Comparison of ENCODE assay signal across 29 cellular contexts in the genomic region with DNA sequence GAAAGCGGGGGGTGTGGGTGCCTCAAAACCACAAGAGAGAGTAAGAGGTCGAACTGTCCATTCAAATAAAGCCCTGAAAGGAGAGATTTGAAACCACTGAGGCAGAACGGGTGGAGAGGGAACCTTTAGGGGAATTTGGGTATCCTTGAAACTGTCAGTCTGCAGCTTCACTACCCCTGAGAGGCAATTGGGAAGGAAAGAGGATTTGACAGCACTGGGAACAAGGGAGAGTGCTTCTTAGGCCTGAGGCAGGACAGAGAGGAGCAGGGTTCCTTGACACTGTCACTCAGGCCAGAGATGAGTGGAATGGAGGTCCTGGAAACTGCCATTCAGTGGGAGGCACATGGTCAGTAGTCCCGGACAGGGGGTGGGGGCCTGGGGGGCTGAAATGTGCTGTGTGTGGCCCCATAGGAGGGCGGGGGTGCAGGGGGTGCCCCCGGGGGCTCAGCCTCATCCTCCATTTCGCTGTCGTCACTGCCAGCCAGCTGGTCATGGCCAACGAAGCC. TPM values are rescaled to one million over a fixed set of nuclear protein-coding genes. Genes with fewer than 3 reads are reported as not detected.
DNase-seq lines count a peak whose midpoint lies in the region; ATAC-seq and TF ChIP-seq lines count a peak whose summit lies in the region.
"Had no signal": no experiment of that assay in that cellular context is flagged by ENCODE, and none has a peak within 500 bp of the region (broad histone marks: within the 10 kb centered on the region; RNA-seq: fewer than 3 reads in every experiment).

No MANE protein-coding gene starts in this region.

- TF ChIP-seq CTCF in Loucy (conservative IDR thresholded peaks at IDR 0.05; ENCODE audit: low read length) (no peak), glutamatergic neuron (IDR thresholded peaks at IDR 0.05; ENCODE audit: partially characterized antibody, unreplicated experiment) (no peak), coronary artery (IDR thresholded peaks at IDR 0.05) (no peak)

- H3K4me1 ChIP-seq in Loucy (ENCODE audit: insufficient read depth, low read length, poor library complexity, severe bottlenecking), result peaks cover 11% of the 10 kb centered on the region

- peaks cover 32% of the 10 kb centered on the region for H3K4me1 Mint-ChIP-seq in glutamatergic neuron (ENCODE audit: low read depth, unreplicated experiment)

- peaks cover 19% of the 10 kb centered on the region for H3K9me3 Mint-ChIP-seq in glutamatergic neuron (ENCODE audit: unreplicated experiment)
- H3K9me3 Mint-ChIP-seq: activated naive CD8-positive, alpha-beta T cell treated with anti-CD3 and anti-CD28 coated beads, Interleukin-2, amount 50 U/mL, for 24 hours; T-helper 1 cell treated with Interleukin-12 subunit alpha and Interleukin-12 subunit beta and Interleukin-4 antibody, amounts not matched to agents 30 μg/mL and 1 μg/mL, for 36 hours had no signal

- H3K27me3 ChIP-seq in Loucy (ENCODE audit: insufficient read depth, low read length, poor library complexity, severe bottlenecking), result no peaks in the 10 kb centered on the region

- H2AFZ ChIP-seq in Loucy (ENCODE audit: low read length), result peak overlapping the region; percentile 21; the same call in 1 of the 2 replicates
- H2AFZ ChIP-seq: PC-9 had no signal

- no peak overlapping the region for H3K27ac Mint-ChIP-seq in glutamatergic neuron (ENCODE audit: unreplicated experiment)
- H3K27ac Mint-ChIP-seq: activated naive CD8-positive, alpha-beta T cell treated with anti-CD3 and anti-CD28 coated beads, Interleukin-2, amount 50 U/mL, for 24 hours; nephron; stimulated activated naive B cell treated with anti-CD40 and anti-IgM and Interleukin-4, amounts not matched to agents 10 μg/mL and 1 μg/mL and 100 μg/mL, for 72 hours; T-helper 1 cell treated with Interleukin-12 subunit alpha and Interleukin-12 subunit beta and Interleukin-4 antibody, amounts not matched to agents 30 μg/mL and 1 μg/mL, for 36 hours had no signal

- in situ Hi-C loops in G401 (cut with HindIII; ENCODE audit: low sequenced_read_pairs), result no loop called here

- H3K79me2 ChIP-seq in Loucy (ENCODE audit: insufficient read depth, low read length), result no peaks in the 10 kb centered on the region

- no peak overlapping the region for H3K27ac ChIP-seq in coronary artery
- H3K27ac ChIP-seq: C4-2B, cardiac muscle cell, epithelial cell of prostate, ovary, PC-9 had no signal

- no peak for ATAC-seq in HG02938 (IDR thresholded peaks at IDR 0.05; ENCODE audit: unreplicated experiment)
- ATAC-seq: activated naive CD8-positive, alpha-beta T cell treated with anti-CD3 and anti-CD28 coated beads, Interleukin-2, amount 50 U/mL, for 24 hours; left cardiac atrium; Right ventricle myocardium inferior had no signal

- H4K20me1 ChIP-seq in Loucy (ENCODE audit: insufficient read depth, low read length, poor library complexity, severe bottlenecking), result no peaks in the 10 kb centered on the region

- no peak overlapping the region for H3K9ac ChIP-seq in Loucy (ENCODE audit: low read depth, low read length, poor library complexity, severe bottlenecking)
- H3K9ac ChIP-seq: SK-N-SH had no signal

- H3K4me2 ChIP-seq in Loucy (ENCODE audit: low read depth, low read length, poor library complexity, severe bottlenecking), result no peak overlapping the region
- H3K4me2 ChIP-seq: PC-9, SK-N-SH had no signal

- no peak overlapping the region for H3K4me3 ChIP-seq in Loucy (ENCODE audit: low read length, poor library complexity, severe bottlenecking)
- H3K4me3 ChIP-seq in coronary artery, result no peak overlapping the region
- H3K4me3 ChIP-seq: cardiac muscle cell, ovary, PC-9 had no signal

- DNase-seq in G401 (ENCODE audit: low spot score) (peak; percentile 10), glutamatergic neuron (no peak), coronary artery (ENCODE audit: low spot score) (no peak)
- DNase-seq: activated naive CD4-positive, alpha-beta T cell; activated naive CD8-positive, alpha-beta T cell treated with anti-CD3 and anti-CD28 coated beads, Interleukin-2, amount 50 U/mL, for 24 hours; COR-L47; effector CD4-positive, alpha-beta T cell; immature natural killer cell; left cardiac atrium; mammary epithelial cell; NCI-H1048; NCI-H2171; ovary; PC-9; stimulated activated naive B cell treated with anti-CD40 and anti-IgM and Interleukin-4, amounts not matched to agents 10 μg/mL and 1 μg/mL and 100 μg/mL, for 72 hours; trophoblast cell had no signal

- H3K27me3 Mint-ChIP-seq in glutamatergic neuron (ENCODE audit: unreplicated experiment), result peaks cover 32% of the 10 kb centered on the region

- H3K36me3 ChIP-seq in Loucy (ENCODE audit: insufficient read depth, low read length), result no peaks in the 10 kb centered on the region
- H3K36me3 ChIP-seq: cardiac muscle cell, ovary had no signal

- H3K4me3 Mint-ChIP-seq in glutamatergic neuron (ENCODE audit: unreplicated experiment), result peak overlapping the region; percentile 36
- H3K4me3 Mint-ChIP-seq: activated naive CD8-positive, alpha-beta T cell treated with anti-CD3 and anti-CD28 coated beads, Interleukin-2, amount 50 U/mL, for 24 hours; nephron; T-helper 1 cell treated with Interleukin-12 subunit alpha and Interleukin-12 subunit beta and Interleukin-4 antibody, amounts not matched to agents 30 μg/mL and 1 μg/mL, for 36 hours had no signal

- no peaks in the 10 kb centered on the region for H3F3A ChIP-seq in Loucy (ENCODE audit: low read depth)

- no peaks in the 10 kb centered on the region for H3K9me3 ChIP-seq in Loucy (ENCODE audit: insufficient read depth, low read depth, low read length)
- H3K9me3 ChIP-seq: ovary, SK-N-SH had no signal

- peaks cover 15% of the 10 kb centered on the region for H3K36me3 Mint-ChIP-seq in glutamatergic neuron (ENCODE audit: unreplicated experiment)
- H3K36me3 Mint-ChIP-seq: immature natural killer cell had no signal

- H3K9me2 ChIP-seq in Loucy (replicated peaks; ENCODE audit: low read depth, low read length), result no peaks in the 10 kb centered on the region
- H3K9me2 ChIP-seq: SK-N-SH had no signal

RNA-seq across cellular contexts. Expression of a gene that starts 5.0 kb away (rescaled TPM):
- 0.55 and 1.3 TPM in 2 replicates for total RNA-seq in G401 (2014; rRNA removed; shearing (Covaris generic))
- total RNA-seq in glutamatergic neuron (ENCODE audit: unreplicated experiment), result 0.88 TPM
- total RNA-seq: astrocyte, left cardiac atrium, mammary epithelial cell, mucosa of gallbladder, NCI-H460, ovary, PC-9, Right ventricle myocardium inferior, skeletal muscle tissue had no signal

RNA-seq across cellular contexts. Expression of a gene that starts 7.0 kb away (rescaled TPM):
- not detected in 2 replicates for total RNA-seq in G401 (2014; rRNA removed; shearing (Covaris generic))
- total RNA-seq in glutamatergic neuron (ENCODE audit: unreplicated experiment), result 2.5 TPM
- total RNA-seq: astrocyte, left cardiac atrium, mammary epithelial cell, mucosa of gallbladder, NCI-H460, ovary, PC-9, Right ventricle myocardium inferior, skeletal muscle tissue had no signal

RNA-seq across cellular contexts. Expression of a gene that starts 11.1 kb away (rescaled TPM):
- 3.1 and 7.0 TPM in 2 replicates for total RNA-seq in G401 (2014; rRNA removed; shearing (Covaris generic))
- 188 TPM for total RNA-seq in glutamatergic neuron (ENCODE audit: unreplicated experiment)
- total RNA-seq: NCI-H460 had no signal

RNA-seq across cellular contexts. Expression of a gene that starts 21.4 kb away (rescaled TPM):
- total RNA-seq in G401 (2014; rRNA removed; shearing (Covaris generic)), result 148 and 183 TPM in 2 replicates
- 104 TPM for total RNA-seq in glutamatergic neuron (ENCODE audit: unreplicated experiment)

RNA-seq across cellular contexts. Expression of a gene that starts 22.8 kb away (rescaled TPM):
- 50.9 and 65.6 TPM in 2 replicates for total RNA-seq in G401 (2014; rRNA removed; shearing (Covaris generic))
- 28.6 TPM for total RNA-seq in glutamatergic neuron (ENCODE audit: unreplicated experiment)

Comparison
In these comparisons a context has a peak if more than half of its experiments do, and no peak if none do; other contexts are left out.
1. RNA of a gene that starts 11.1 kb away (total RNA-seq): 188 TPM in glutamatergic neuron (single experiment); 3.1 to 7.0 TPM in G401; every median in the first group is over 10 times any median in the second.